ENCODE assay signal across 8 cellular contexts in genomic region chr11:64225608-64226506, GRCh38. TPM values are rescaled to one million over a fixed set of nuclear protein-coding genes. Genes with fewer than 3 reads are reported as not detected.
DNase-seq lines count a peak whose midpoint lies in the region; ATAC-seq and TF ChIP-seq lines count a peak whose summit lies in the region.

A gene with protein sequence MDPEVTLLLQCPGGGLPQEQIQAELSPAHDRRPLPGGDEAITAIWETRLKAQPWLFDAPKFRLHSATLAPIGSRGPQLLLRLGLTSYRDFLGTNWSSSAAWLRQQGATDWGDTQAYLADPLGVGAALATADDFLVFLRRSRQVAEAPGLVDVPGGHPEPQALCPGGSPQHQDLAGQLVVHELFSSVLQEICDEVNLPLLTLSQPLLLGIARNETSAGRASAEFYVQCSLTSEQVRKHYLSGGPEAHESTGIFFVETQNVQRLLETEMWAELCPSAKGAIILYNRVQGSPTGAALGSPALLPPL (plus strand): TSS chr11:64226274. CDS start chr11:64226653, 379 bp downstream.
Gene TRPT1, minus strand, starts transcription at chr11:64226186. Its CDS starts 326 bp downstream, at chr11:64225860.

- H3K27ac ChIP-seq in CD8-positive, alpha-beta memory T cell (ENCODE audit: low read depth, low read length) = peak within 1 kb of the TSS; percentile 88
- H3K27ac ChIP-seq in SJCRH30 = peak within 1 kb of the TSS; percentile 80
- no peak within 1 kb of the TSS for H3K27ac ChIP-seq in foreskin keratinocyte

- no peaks in the 10 kb centered on the region for H3K9me3 Mint-ChIP-seq in CD8-positive, alpha-beta memory T cell

- no peaks in the 10 kb centered on the region for H3K27me3 Mint-ChIP-seq in CD8-positive, alpha-beta memory T cell

- H3K27ac Mint-ChIP-seq in CD8-positive, alpha-beta memory T cell = peak within 1 kb of the TSS; percentile 89 to 96 (median 93)

- CTCF ChIA-PET in CD8-positive, alpha-beta memory T cell (lab: Charles Lee) = interaction anchor here (0.7 to 12.0 kb wide), 16 partner anchors 8 to 78 kb away, joined by 3 to 143 read pairs (median 5); partner anchors contain the start of genes BAD, CATSPERZ, FERMT3 and STIP1

- peak; percentile 38 for ATAC-seq in GM21423 (IDR thresholded peaks at IDR 0.05; ENCODE audit: unreplicated experiment)
- ATAC-seq in foreskin keratinocyte = peak; percentile 65

- peaks cover 30 to 51% (median 31%) of the 10 kb centered on the region in 3 donors for H3K4me1 Mint-ChIP-seq in CD8-positive, alpha-beta memory T cell

- H2AFZ ChIP-seq in neuron (ENCODE audit: low read depth, low read length) = peak within 1 kb of the TSS; percentile 50

- H3K4me3 ChIP-seq in CD8-positive, alpha-beta memory T cell (ENCODE audit: low read length) = peak within 1 kb of the TSS; percentile 90
- H3K4me3 ChIP-seq in LNCaP clone FGC (ENCODE audit: low read depth, low read length) = peak within 1 kb of the TSS; percentile 87
- H3K4me3 ChIP-seq in SJCRH30 = peak within 1 kb of the TSS; percentile 69
- peak within 1 kb of the TSS; percentile 71 for H3K4me3 ChIP-seq in neuron (ENCODE audit: low read length)

- H3K36me3 ChIP-seq in CD8-positive, alpha-beta memory T cell (ENCODE audit: insufficient read depth, low read length) = peaks cover 9% of the 10 kb centered on the region
- H3K36me3 ChIP-seq in SJCRH30 = no peaks in the 10 kb centered on the region; the same call in 1 of the 2 replicates
- H3K36me3 ChIP-seq in neuron (ENCODE audit: insufficient read depth, low read length) = peaks cover 17% of the 10 kb centered on the region

- H3K36me3 Mint-ChIP-seq in CD8-positive, alpha-beta memory T cell = peaks cover 0 to 24% (median 0%) of the 10 kb centered on the region in 3 donors

- POLR2A ChIA-PET in CD8-positive, alpha-beta memory T cell (lab: Charles Lee) = interaction anchor here (0.5 to 6.2 kb wide), 15 partner anchors 10 to 78 kb away, joined by 3 to 69 read pairs (median 4); partner anchors contain the start of genes FERMT3, FKBP2, GPR137 and PPP1R14B

- peak; percentile 86 to 93 (median 88) for DNase-seq in CD8-positive, alpha-beta memory T cell
- DNase-seq in LNCaP clone FGC (ENCODE audit: low read depth) = no peak
- DNase-seq in SJCRH30 = peak; percentile 90 to 92
- peak; percentile 93 for DNase-seq in activated gamma-delta T cell treated with Interleukin-2 at 50 U/mL for 16 hours
- peak in 1 of 2 donors; percentile 57 for DNase-seq in foreskin keratinocyte
- DNase-seq in stromal cell of bone marrow (ENCODE audit: low read depth) = peak; percentile 67

- H3K27me3 ChIP-seq in CD8-positive, alpha-beta memory T cell (ENCODE audit: insufficient read depth, low read length, poor library complexity, severe bottlenecking) = no peaks in the 10 kb centered on the region
- H3K27me3 ChIP-seq in SJCRH30 = no peaks in the 10 kb centered on the region
- no peaks in the 10 kb centered on the region for H3K27me3 ChIP-seq in foreskin keratinocyte
- H3K27me3 ChIP-seq in neuron (ENCODE audit: insufficient read depth, low read length) = no peaks in the 10 kb centered on the region

- H3K9me3 ChIP-seq in CD8-positive, alpha-beta memory T cell (ENCODE audit: low read length) = no peaks in the 10 kb centered on the region
- H3K9me3 ChIP-seq in SJCRH30 (replicated peaks) (no peaks in the 10 kb centered on the region), neuron (ENCODE audit: low read length) (no peaks in the 10 kb centered on the region)

- H3K4me1 ChIP-seq in CD8-positive, alpha-beta memory T cell (ENCODE audit: insufficient read depth, low read length) = peaks cover 35% of the 10 kb centered on the region
- H3K4me1 ChIP-seq in SJCRH30 = peaks cover 6% of the 10 kb centered on the region
- H3K4me1 ChIP-seq in foreskin keratinocyte = peaks cover 12% of the 10 kb centered on the region
- H3K4me1 ChIP-seq in neuron (ENCODE audit: insufficient read depth, low read length) = peaks cover 32% of the 10 kb centered on the region

- peak within 1 kb of the TSS; percentile 90 to 94 (median 92) for H3K4me3 Mint-ChIP-seq in CD8-positive, alpha-beta memory T cell

- TF ChIP-seq CTCF in LNCaP clone FGC (IDR thresholded peaks at IDR 0.05; ENCODE audit: control insufficient read depth, extremely low read depth, insufficient read depth) = peak; percentile 32; the same call in 1 of the 2 replicates
- peak; percentile 24 for TF ChIP-seq CTCF in foreskin keratinocyte (conservative IDR thresholded peaks at IDR 0.05)

RNA-seq across cellular contexts. Expression of the first gene that starts in this region (rescaled TPM):
- total RNA-seq in CD8-positive, alpha-beta memory T cell = 10 to 100 TPM; 75.3 to 78.6 TPM
- 51.6 TPM for polyA plus RNA-seq in CD8-positive, alpha-beta memory T cell
- 20.7 and 21.1 TPM in 2 replicates for total RNA-seq in SJCRH30 (2014; rRNA removed; shearing (Covaris generic))
- 53.9 and 58.5 TPM in 2 replicates for total RNA-seq in foreskin keratinocyte
- polyA plus RNA-seq in foreskin keratinocyte = 65.7 and 71.2 TPM in 2 replicates

RNA-seq across cellular contexts. Expression of gene TRPT1, which starts in this region (rescaled TPM):
- total RNA-seq in CD8-positive, alpha-beta memory T cell = 10 to 100 TPM; 28.3 to 31.5 TPM
- polyA plus RNA-seq in CD8-positive, alpha-beta memory T cell = 47.6 TPM
- total RNA-seq in SJCRH30 (2014; rRNA removed; shearing (Covaris generic)) = 18.6 and 24.9 TPM in 2 replicates
- 28.6 and 34.3 TPM in 2 replicates for total RNA-seq in foreskin keratinocyte
- 36.3 and 42.1 TPM in 2 replicates for polyA plus RNA-seq in foreskin keratinocyte
